Comparison of ENCODE assay signal across 18 cellular contexts in genomic region chr21:41672543-41672915, GRCh38.
A peak's percentile ranks its signal among the peaks of the same experiment; 100 is the strongest.
DNase-seq lines count a peak whose midpoint lies in the region; ATAC-seq and TF ChIP-seq lines count a peak whose summit lies in the region.
"Had no signal": no experiment of that assay in that cellular context is flagged by ENCODE, and none has a peak within 500 bp of the region (broad histone marks: within the 10 kb centered on the region; RNA-seq: fewer than 3 reads in every experiment).

No MANE protein-coding gene starts in this region.

- peak overlapping the region; percentile 23 for H3K27ac Mint-ChIP-seq in activated naive CD8-positive, alpha-beta T cell
- H3K27ac Mint-ChIP-seq in activated naive CD8-positive, alpha-beta T cell treated with anti-CD3 and anti-CD28 coated beads for 36 hours: no peak overlapping the region
- H3K27ac Mint-ChIP-seq in glutamatergic neuron (ENCODE audit: unreplicated experiment): peak overlapping the region; percentile 1
- H3K27ac Mint-ChIP-seq: HFFc6 had no signal

- no peaks in the 10 kb centered on the region for H3K9me3 Mint-ChIP-seq in activated naive CD8-positive, alpha-beta T cell (ENCODE audit: low read depth)
- H3K9me3 Mint-ChIP-seq in activated naive CD8-positive, alpha-beta T cell treated with anti-CD3 and anti-CD28 coated beads for 36 hours: no peaks in the 10 kb centered on the region
- H3K9me3 Mint-ChIP-seq in glutamatergic neuron (ENCODE audit: unreplicated experiment): peaks cover 4% of the 10 kb centered on the region
- H3K9me3 Mint-ChIP-seq: HFFc6 had no signal

- H3K9me3 ChIP-seq in Loucy (ENCODE audit: insufficient read depth, low read depth, low read length) (no peaks in the 10 kb centered on the region), PC-3 (ENCODE audit: low read length) (no peaks in the 10 kb centered on the region)

- no peak for ATAC-seq in PC-3
- ATAC-seq: SK-N-SH treated with all-trans-retinoic acid at 6 μM for 48 hours had no signal

- no peaks in the 10 kb centered on the region for H3K79me2 ChIP-seq in Loucy (ENCODE audit: insufficient read depth, low read length)
- no peaks in the 10 kb centered on the region for H3K79me2 ChIP-seq in PC-3 (ENCODE audit: low read length)

- intact Hi-C loops in PC-3 (cut with micrococcal nuclease): loop anchor here (10.0 kb wide), 1 partner anchor 168 kb away; the partner anchor contains the start of gene TMPRSS2

- H3K4me3 Mint-ChIP-seq in activated naive CD8-positive, alpha-beta T cell: no peak overlapping the region
- H3K4me3 Mint-ChIP-seq in activated naive CD8-positive, alpha-beta T cell treated with anti-CD3 and anti-CD28 coated beads for 36 hours: no peak overlapping the region
- H3K4me3 Mint-ChIP-seq in glutamatergic neuron (ENCODE audit: unreplicated experiment): no peak overlapping the region
- H3K4me3 Mint-ChIP-seq: HFFc6 had no signal

- no peaks in the 10 kb centered on the region for H3K27me3 Mint-ChIP-seq in activated naive CD8-positive, alpha-beta T cell
- H3K27me3 Mint-ChIP-seq in activated naive CD8-positive, alpha-beta T cell treated with anti-CD3 and anti-CD28 coated beads for 36 hours: peaks cover 5% of the 10 kb centered on the region
- peaks cover 6% of the 10 kb centered on the region for H3K27me3 Mint-ChIP-seq in glutamatergic neuron (ENCODE audit: unreplicated experiment)

- H3K4me1 Mint-ChIP-seq in activated naive CD8-positive, alpha-beta T cell (ENCODE audit: low read depth): peaks cover 11% of the 10 kb centered on the region
- H3K4me1 Mint-ChIP-seq in activated naive CD8-positive, alpha-beta T cell treated with anti-CD3 and anti-CD28 coated beads for 36 hours: peaks cover 6% of the 10 kb centered on the region
- H3K4me1 Mint-ChIP-seq in glutamatergic neuron (ENCODE audit: low read depth, unreplicated experiment): no peaks in the 10 kb centered on the region

- H3K36me3 Mint-ChIP-seq in activated naive CD8-positive, alpha-beta T cell: no peaks in the 10 kb centered on the region
- no peaks in the 10 kb centered on the region for H3K36me3 Mint-ChIP-seq in activated naive CD8-positive, alpha-beta T cell treated with anti-CD3 and anti-CD28 coated beads for 36 hours
- H3K36me3 Mint-ChIP-seq in glutamatergic neuron (ENCODE audit: unreplicated experiment): no peaks in the 10 kb centered on the region
- H3K36me3 Mint-ChIP-seq: CD14-positive monocyte had no signal

- no peak overlapping the region for H3K9ac ChIP-seq in Loucy (ENCODE audit: low read depth, low read length, poor library complexity, severe bottlenecking)
- H3K9ac ChIP-seq in PC-3 (ENCODE audit: low read length): no peak overlapping the region

- CTCF ChIA-PET in PC-3 (lab: Charles Lee): no interaction called here

- H3K4me1 ChIP-seq in Loucy (ENCODE audit: insufficient read depth, low read length, poor library complexity, severe bottlenecking) (peaks cover 18% of the 10 kb centered on the region), PC-3 (ENCODE audit: insufficient read depth, low read length) (peaks cover 10% of the 10 kb centered on the region)

- H2AFZ ChIP-seq in Loucy (ENCODE audit: low read length) (no peak overlapping the region), PC-3 (ENCODE audit: low read length) (no peak overlapping the region)

- H3F3A ChIP-seq in Loucy (ENCODE audit: low read depth) (no peaks in the 10 kb centered on the region), PC-3 (ENCODE audit: low read length, unreplicated experiment) (peaks cover 2% of the 10 kb centered on the region)

- H3K4me2 ChIP-seq in Loucy (ENCODE audit: low read depth, low read length, poor library complexity, severe bottlenecking): peak overlapping the region; percentile 12
- no peak overlapping the region for H3K4me2 ChIP-seq in PC-3 (ENCODE audit: low read length)

- no peak for DNase-seq in activated naive CD8-positive, alpha-beta T cell treated with anti-CD3 and anti-CD28 coated beads for 36 hours
- no peak for DNase-seq in glutamatergic neuron
- DNase-seq in DMS153 (lab: John Stamatoyannopoulos, UW): no peak
- DNase-seq in PC-3: no peak
- DNase-seq in occipital lobe (lab: John Stamatoyannopoulos, UW): no peak
- DNase-seq: AML-193, EL, HFFc6, KG1, NCI-H1105, NCI-H146, NCI-H2029, NCI-H510A treated with DMSO at 0.1 percent for 48 hours, NCI-H748 treated with DMSO at 0.1 percent for 48 hours had no signal

- H3K27me3 ChIP-seq in Loucy (ENCODE audit: insufficient read depth, low read length, poor library complexity, severe bottlenecking) (no peaks in the 10 kb centered on the region), PC-3 (ENCODE audit: low read length) (no peaks in the 10 kb centered on the region)

- BruUV-seq in PC-3 (replicated peaks; lab: Mats Ljungman, UMichigan): no TSS peak

- no peaks in the 10 kb centered on the region for H4K20me1 ChIP-seq in Loucy (ENCODE audit: insufficient read depth, low read length, poor library complexity, severe bottlenecking)
- no peaks in the 10 kb centered on the region for H4K20me1 ChIP-seq in PC-3 (ENCODE audit: low read length)

- H3K36me3 ChIP-seq in Loucy (ENCODE audit: insufficient read depth, low read length) (no peaks in the 10 kb centered on the region), PC-3 (ENCODE audit: low read depth, low read length) (no peaks in the 10 kb centered on the region)

- H3K9me2 ChIP-seq in Loucy (replicated peaks; ENCODE audit: low read depth, low read length): no peaks in the 10 kb centered on the region
- no peaks in the 10 kb centered on the region for H3K9me2 ChIP-seq in PC-3 (replicated peaks; ENCODE audit: low read length)

- no peak overlapping the region for H3K4me3 ChIP-seq in Loucy (ENCODE audit: low read length, poor library complexity, severe bottlenecking)
- no peak overlapping the region for H3K4me3 ChIP-seq in PC-3 (ENCODE audit: low read length)

- H3K27ac ChIP-seq in PC-3 (ENCODE audit: low read length): no peak overlapping the region

- POLR2A ChIA-PET in PC-3 (lab: Charles Lee; ENCODE audit: unreplicated experiment): no interaction called here

- TF ChIP-seq CTCF in Loucy (conservative IDR thresholded peaks at IDR 0.05; ENCODE audit: low read length) (no peak), glutamatergic neuron (IDR thresholded peaks at IDR 0.05; ENCODE audit: partially characterized antibody, unreplicated experiment) (no peak), PC-3 (conservative IDR thresholded peaks at IDR 0.05; ENCODE audit: low read depth, low read length) (no peak)
